In the genomic region with DNA sequence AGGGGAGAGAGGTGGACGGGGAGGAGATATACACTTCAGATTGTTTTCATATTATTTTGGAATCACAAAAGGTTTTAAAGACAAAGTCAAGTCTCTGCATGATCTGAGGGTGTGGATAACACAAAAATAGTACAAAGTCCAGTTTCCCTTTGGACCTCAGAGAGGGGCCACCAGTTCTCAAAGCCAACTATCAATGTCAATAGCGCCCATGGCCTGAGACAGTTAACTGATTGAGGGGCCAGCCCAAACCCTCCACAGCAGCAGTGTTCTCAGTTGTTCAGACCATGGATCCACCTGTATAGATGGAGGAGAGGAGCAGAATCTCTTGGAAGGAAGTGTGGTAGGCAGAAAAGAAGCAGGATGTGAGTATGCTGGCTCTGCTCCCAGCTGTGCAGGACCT, we compare ENCODE assay signal across 34 cellular contexts.
"Had no signal": no experiment of that assay in that cellular context is flagged by ENCODE, and none has a peak within 500 bp of the region (broad histone marks: within the 10 kb centered on the region; RNA-seq: fewer than 3 reads in every experiment).

No MANE protein-coding gene starts in this region.

- H3K27ac ChIP-seq: ascending aorta, cardiac muscle cell, VCaP had no signal

- H3K27me3 Mint-ChIP-seq: activated B cell treated with CpG ODN at 0.5 μM for 24 hours; activated CD4-positive, alpha-beta memory T cell treated with anti-CD3 and anti-CD28 coated beads, Interleukin-2, amount 10 ng/mL, durations not matched to agents 7 days and 5 days; activated CD4-positive, alpha-beta T cell treated with anti-CD3 and anti-CD28 coated beads, Interleukin-2, amount 10 ng/mL, durations not matched to agents 7 days and 5 days; activated CD8-positive, alpha-beta memory T cell treated with anti-CD3 and anti-CD28 coated beads, Interleukin-2, amount 10 ng/mL, durations not matched to agents 7 days and 5 days; activated naive CD4-positive, alpha-beta T cell treated with anti-CD3 and anti-CD28 coated beads, Interleukin-2, amount 10 ng/mL, durations not matched to agents 7 days and 5 days; activated naive CD4-positive, alpha-beta T cell treated with anti-CD3 and anti-CD28 coated beads, Interleukin-2, amount 50 U/mL, for 24 hours; activated naive CD8-positive, alpha-beta T cell; activated naive CD8-positive, alpha-beta T cell treated with anti-CD3 and anti-CD28 coated beads, Interleukin-2, amount 10 ng/mL, durations not matched to agents 7 days and 5 days; activated naive CD8-positive, alpha-beta T cell treated with anti-CD3 and anti-CD28 coated beads, Interleukin-2, amount 50 U/mL, for 24 hours; activated T-cell treated with anti-CD3 and anti-CD28 coated beads, Interleukin-2, amount 50 U/mL, for 24 hours; brain; central memory CD8-positive, alpha-beta T cell had no signal

- H3K4me3 Mint-ChIP-seq: activated B cell treated with CpG ODN at 0.5 μM for 24 hours; activated CD4-positive, alpha-beta memory T cell treated with anti-CD3 and anti-CD28 coated beads, Interleukin-2, amount 10 ng/mL, durations not matched to agents 7 days and 5 days; activated CD4-positive, alpha-beta T cell treated with anti-CD3 and anti-CD28 coated beads, Interleukin-2, amount 10 ng/mL, durations not matched to agents 7 days and 5 days; activated CD8-positive, alpha-beta memory T cell treated with anti-CD3 and anti-CD28 coated beads, Interleukin-2, amount 10 ng/mL, durations not matched to agents 7 days and 5 days; activated naive CD4-positive, alpha-beta T cell treated with anti-CD3 and anti-CD28 coated beads, Interleukin-2, amount 10 ng/mL, durations not matched to agents 7 days and 5 days; activated naive CD4-positive, alpha-beta T cell treated with anti-CD3 and anti-CD28 coated beads, Interleukin-2, amount 50 U/mL, for 24 hours; activated naive CD8-positive, alpha-beta T cell; activated naive CD8-positive, alpha-beta T cell treated with anti-CD3 and anti-CD28 coated beads, Interleukin-2, amount 10 ng/mL, durations not matched to agents 7 days and 5 days; activated naive CD8-positive, alpha-beta T cell treated with anti-CD3 and anti-CD28 coated beads, Interleukin-2, amount 50 U/mL, for 24 hours; activated T-cell treated with anti-CD3 and anti-CD28 coated beads, Interleukin-2, amount 50 U/mL, for 24 hours; brain; central memory CD8-positive, alpha-beta T cell; T-helper 1 cell treated with Interleukin-12 subunit alpha and Interleukin-12 subunit beta and Interleukin-4 antibody, amounts not matched to agents 30 μg/mL and 1 μg/mL, for 36 hours; T-helper 2 cell treated with Interferon-gamma antibody and Interleukin-4, amounts not matched to agents 5 μg/mL and 100 μg/mL, for 36 hours had no signal

- H3K27ac Mint-ChIP-seq: activated B cell treated with CpG ODN at 0.5 μM for 24 hours; activated CD4-positive, alpha-beta memory T cell treated with anti-CD3 and anti-CD28 coated beads, Interleukin-2, amount 10 ng/mL, durations not matched to agents 7 days and 5 days; activated CD4-positive, alpha-beta T cell treated with anti-CD3 and anti-CD28 coated beads, Interleukin-2, amount 10 ng/mL, durations not matched to agents 7 days and 5 days; activated CD8-positive, alpha-beta memory T cell treated with anti-CD3 and anti-CD28 coated beads, Interleukin-2, amount 10 ng/mL, durations not matched to agents 7 days and 5 days; activated naive CD4-positive, alpha-beta T cell treated with anti-CD3 and anti-CD28 coated beads, Interleukin-2, amount 10 ng/mL, durations not matched to agents 7 days and 5 days; activated naive CD4-positive, alpha-beta T cell treated with anti-CD3 and anti-CD28 coated beads, Interleukin-2, amount 50 U/mL, for 24 hours; activated naive CD8-positive, alpha-beta T cell; activated naive CD8-positive, alpha-beta T cell treated with anti-CD3 and anti-CD28 coated beads, Interleukin-2, amount 10 ng/mL, durations not matched to agents 7 days and 5 days; activated naive CD8-positive, alpha-beta T cell treated with anti-CD3 and anti-CD28 coated beads, Interleukin-2, amount 50 U/mL, for 24 hours; activated T-cell treated with anti-CD3 and anti-CD28 coated beads, Interleukin-2, amount 50 U/mL, for 24 hours; T-helper 1 cell treated with Interleukin-12 subunit alpha and Interleukin-12 subunit beta and Interleukin-4 antibody, amounts not matched to agents 30 μg/mL and 1 μg/mL, for 36 hours; T-helper 2 cell treated with Interferon-gamma antibody and Interleukin-4, amounts not matched to agents 5 μg/mL and 100 μg/mL, for 36 hours had no signal

- H3K9me3 Mint-ChIP-seq: activated B cell treated with CpG ODN at 0.5 μM for 24 hours; activated CD4-positive, alpha-beta memory T cell treated with anti-CD3 and anti-CD28 coated beads, Interleukin-2, amount 10 ng/mL, durations not matched to agents 7 days and 5 days; activated CD4-positive, alpha-beta T cell treated with anti-CD3 and anti-CD28 coated beads, Interleukin-2, amount 10 ng/mL, durations not matched to agents 7 days and 5 days; activated naive CD4-positive, alpha-beta T cell treated with anti-CD3 and anti-CD28 coated beads, Interleukin-2, amount 10 ng/mL, durations not matched to agents 7 days and 5 days; activated naive CD4-positive, alpha-beta T cell treated with anti-CD3 and anti-CD28 coated beads, Interleukin-2, amount 50 U/mL, for 24 hours; activated naive CD8-positive, alpha-beta T cell treated with anti-CD3 and anti-CD28 coated beads, Interleukin-2, amount 10 ng/mL, durations not matched to agents 7 days and 5 days; activated naive CD8-positive, alpha-beta T cell treated with anti-CD3 and anti-CD28 coated beads, Interleukin-2, amount 50 U/mL, for 24 hours; activated T-cell treated with anti-CD3 and anti-CD28 coated beads, Interleukin-2, amount 50 U/mL, for 24 hours; activated T-helper 2 cell treated with anti-CD3 and anti-CD28 coated beads, Interferon-gamma antibody, Interleukin-2, Interleukin-4, amounts not matched to agents 10 μg/mL and 5 μg/mL and 100 μg/mL, durations not matched to agents 14 hours and 24 hours and 36 hours; brain; central memory CD8-positive, alpha-beta T cell; T-helper 1 cell treated with Interleukin-12 subunit alpha and Interleukin-12 subunit beta and Interleukin-4 antibody, amounts not matched to agents 30 μg/mL and 1 μg/mL, for 36 hours; T-helper 2 cell treated with Interferon-gamma antibody and Interleukin-4, amounts not matched to agents 5 μg/mL and 100 μg/mL, for 36 hours had no signal

- H3K4me1 Mint-ChIP-seq: activated naive CD8-positive, alpha-beta T cell treated with anti-CD3 and anti-CD28 coated beads, Interleukin-2, amount 50 U/mL, for 24 hours had no signal

- ATAC-seq: activated CD8-positive, alpha-beta memory T cell treated with anti-CD3 and anti-CD28 coated beads, Interleukin-2, amount 10 ng/mL, durations not matched to agents 7 days and 5 days; activated naive CD8-positive, alpha-beta T cell treated with anti-CD3 and anti-CD28 coated beads, Interleukin-2, amount 50 U/mL, for 24 hours had no signal

- DNase-seq: activated B cell treated with CpG ODN at 0.5 μM for 24 hours; activated CD4-positive, alpha-beta memory T cell treated with anti-CD3 and anti-CD28 coated beads, Interleukin-2, amount 10 ng/mL, durations not matched to agents 7 days and 5 days; activated CD4-positive, alpha-beta T cell treated with anti-CD3 and anti-CD28 coated beads for 4 hours; activated CD4-positive, alpha-beta T cell treated with anti-CD3 and anti-CD28 coated beads, Interleukin-2, amount 10 ng/mL, durations not matched to agents 7 days and 5 days; activated CD4-positive, alpha-beta T cell treated with anti-CD3 and anti-CD28 coated beads, Interleukin-2, amount 50 U/mL, for 48 hours; activated CD4-positive, CD25-positive, alpha-beta regulatory T cell treated with anti-CD3 and anti-CD28 coated beads, Interleukin-2, amount 50 U/mL, for 72 hours; activated CD8-positive, alpha-beta memory T cell treated with anti-CD3 and anti-CD28 coated beads for 24 hours; activated CD8-positive, alpha-beta memory T cell treated with anti-CD3 and anti-CD28 coated beads, Interleukin-2, amount 10 ng/mL, durations not matched to agents 7 days and 5 days; activated CD8-positive, alpha-beta memory T cell treated with anti-CD3 and anti-CD28 coated beads, Interleukin-2, amount 50 U/mL, for 48 hours; activated effector memory CD4-positive, alpha-beta T cell treated with Interleukin-2 at 50 U/mL for 16 hours; activated gamma-delta T cell; activated naive CD4-positive, alpha-beta T cell treated with anti-CD3 and anti-CD28 coated beads, Interleukin-2, amount 10 ng/mL, durations not matched to agents 7 days and 5 days; activated naive CD4-positive, alpha-beta T cell treated with Interleukin-2 at 50 U/mL for 16 hours; activated naive CD8-positive, alpha-beta T cell treated with anti-CD3 and anti-CD28 coated beads, Interleukin-2, amount 10 ng/mL, durations not matched to agents 7 days and 5 days; activated naive CD8-positive, alpha-beta T cell treated with anti-CD3 and anti-CD28 coated beads, Interleukin-2, amount 50 U/mL, for 24 hours; activated T-cell treated with anti-CD3 and anti-CD28 coated beads, Interleukin-2, amount 50 U/mL, for 24 hours; activated T-cell treated with anti-CD3 and anti-CD28 coated beads, Interleukin-2, amount 50 U/mL, for 48 hours; amygdala; anterior cingulate cortex; caudate nucleus; cerebellar nuclear complex; T-helper 1 cell; T-helper 2 cell; T-helper 9 cell had no signal
